In the genomic region with DNA sequence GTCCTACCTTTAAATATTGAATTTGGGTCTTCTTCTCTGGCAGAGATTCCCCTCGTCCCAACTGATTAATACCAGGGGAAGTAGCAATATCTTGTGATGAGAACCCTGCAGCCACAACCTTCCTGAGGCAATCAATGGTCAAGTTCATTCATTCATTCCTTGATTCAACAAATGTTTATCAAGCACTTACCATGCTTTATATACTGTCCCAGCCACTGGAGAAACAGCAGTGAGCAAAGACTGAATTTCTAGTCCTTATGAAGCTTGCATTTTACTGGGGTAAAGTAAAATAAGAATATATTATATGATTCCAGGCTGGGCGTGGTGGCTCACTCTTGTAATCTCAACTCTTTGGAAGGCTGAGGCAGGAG, we compare ENCODE assay signal across 8 cellular contexts. TPM values are rescaled to one million over a fixed set of nuclear protein-coding genes. Genes with fewer than 3 reads are reported as not detected.
DNase-seq lines count a peak whose midpoint lies in the region; ATAC-seq, FAIRE-seq and TF ChIP-seq lines count a peak whose summit lies in the region.

No MANE protein-coding gene starts in this region.

- H3K27ac ChIP-seq in keratinocyte (ENCODE audit: control insufficient read depth, insufficient read depth, low read length) (peak overlapping the region; percentile 69), subcutaneous abdominal adipose tissue (ENCODE audit: low read depth, low read length) (peak overlapping the region; percentile 84)

- dilution Hi-C loops in keratinocyte (cut with MboI; ENCODE audit: extremely low pct_ligation_motif_present, low sequenced_read_pairs): no loop called here

- no peaks in the 10 kb centered on the region for H3K27me3 ChIP-seq in keratinocyte (ENCODE audit: control insufficient read depth, extremely low read depth, insufficient read depth, low read length)
- no peaks in the 10 kb centered on the region for H3K27me3 ChIP-seq in subcutaneous abdominal adipose tissue (ENCODE audit: control insufficient read depth in 5 of 5, insufficient read depth in 4 of 5, low read length in 5 of 5)

- no peaks in the 10 kb centered on the region for H3K9me3 ChIP-seq in keratinocyte (ENCODE audit: control insufficient read depth, low read depth, low read length)
- no peaks in the 10 kb centered on the region for H3K9me3 ChIP-seq in subcutaneous abdominal adipose tissue (ENCODE audit: control insufficient read depth in 5 of 5, low read length in 5 of 5)

- peak overlapping the region; percentile 99 for H2AFZ ChIP-seq in keratinocyte (ENCODE audit: control insufficient read depth, low read length)

- H3K9me3 Mint-ChIP-seq in T-helper 2 cell treated with Interferon-gamma antibody and Interleukin-4, amounts not matched to agents 5 μg/mL and 100 μg/mL, for 36 hours: no peaks in the 10 kb centered on the region
- no peaks in the 10 kb centered on the region for H3K9me3 Mint-ChIP-seq in activated naive CD8-positive, alpha-beta T cell treated with anti-CD3 and anti-CD28 coated beads, Interleukin-2, amount 50 U/mL, for 24 hours

- H3K4me1 ChIP-seq in keratinocyte (ENCODE audit: control insufficient read depth, extremely low read depth, insufficient read depth, low read length): peaks cover 29% of the 10 kb centered on the region
- peaks cover 2 to 49% (median 42%) of the 10 kb centered on the region in 5 donors for H3K4me1 ChIP-seq in subcutaneous abdominal adipose tissue (ENCODE audit: control insufficient read depth in 5 of 5, insufficient read depth in 5 of 5, low read length in 5 of 5)

- H3K4me1 Mint-ChIP-seq in T-helper 2 cell treated with Interferon-gamma antibody and Interleukin-4, amounts not matched to agents 5 μg/mL and 100 μg/mL, for 36 hours (ENCODE audit: low read depth): peaks cover 37% of the 10 kb centered on the region
- H3K4me1 Mint-ChIP-seq in activated naive CD8-positive, alpha-beta T cell treated with anti-CD3 and anti-CD28 coated beads, Interleukin-2, amount 50 U/mL, for 24 hours: peaks cover 69% of the 10 kb centered on the region

- TF ChIP-seq CTCF in keratinocyte (optimal IDR thresholded peaks at IDR 0.05 in 1 of 3, IDR thresholded peaks at IDR 0.05 in 1 of 3, conservative IDR thresholded peaks at IDR 0.05 in 1 of 3; ENCODE audit: extremely low read depth in 1 of 3, insufficient read depth in 2 of 3, low read length in 3 of 3): no peak

- H3K36me3 Mint-ChIP-seq in T-helper 2 cell treated with Interferon-gamma antibody and Interleukin-4, amounts not matched to agents 5 μg/mL and 100 μg/mL, for 36 hours (ENCODE audit: low read depth): peaks cover 30% of the 10 kb centered on the region
- peaks cover 6% of the 10 kb centered on the region for H3K36me3 Mint-ChIP-seq in activated naive CD8-positive, alpha-beta T cell treated with anti-CD3 and anti-CD28 coated beads, Interleukin-2, amount 50 U/mL, for 24 hours (ENCODE audit: low read depth)

- no peak for DNase-seq in T-helper 2 cell treated with Interferon-gamma antibody and Interleukin-4, amounts not matched to agents 5 μg/mL and 100 μg/mL, for 36 hours (ENCODE audit: low spot score)
- DNase-seq in T-helper 2 cell (no peak), keratinocyte (ENCODE audit: low read depth, low spot score) (no peak), dedifferentiated amniotic fluid mesenchymal stem cell (ENCODE audit: extremely low spot score) (no peak), NCI-H446 treated with DMSO at 0.1 percent for 48 hours (lab: John Stamatoyannopoulos, UW) (no peak)
- DNase-seq in activated naive CD8-positive, alpha-beta T cell treated with anti-CD3 and anti-CD28 coated beads, Interleukin-2, amount 50 U/mL, for 24 hours: no peak

- H3K79me2 ChIP-seq in keratinocyte (ENCODE audit: control insufficient read depth, insufficient read depth, low read length): peaks cover 60% of the 10 kb centered on the region

- peak overlapping the region; percentile 89 for H3K4me2 ChIP-seq in keratinocyte (ENCODE audit: control insufficient read depth, extremely low read depth, insufficient read depth, low read depth, low read length)

- ATAC-seq in activated naive CD8-positive, alpha-beta T cell treated with anti-CD3 and anti-CD28 coated beads, Interleukin-2, amount 50 U/mL, for 24 hours: no peak
- ATAC-seq in GM21526 (IDR thresholded peaks at IDR 0.05; ENCODE audit: low FRiP score, unreplicated experiment): no peak

- H3K4me3 Mint-ChIP-seq in T-helper 2 cell treated with Interferon-gamma antibody and Interleukin-4, amounts not matched to agents 5 μg/mL and 100 μg/mL, for 36 hours: peak overlapping the region; percentile 89
- H3K4me3 Mint-ChIP-seq in activated naive CD8-positive, alpha-beta T cell treated with anti-CD3 and anti-CD28 coated beads, Interleukin-2, amount 50 U/mL, for 24 hours: peak overlapping the region; percentile 89

- peaks cover 1 to 2% of the 10 kb centered on the region in 2 experiments for H3K36me3 ChIP-seq in keratinocyte (ENCODE audit: control insufficient read depth in 2 of 2, extremely low read depth in 1 of 2, insufficient read depth in 2 of 2, low read length in 2 of 2)
- peaks cover 0 to 4% (median 0%) of the 10 kb centered on the region in 5 donors for H3K36me3 ChIP-seq in subcutaneous abdominal adipose tissue (ENCODE audit: control insufficient read depth in 5 of 5, insufficient read depth in 5 of 5, low read length in 5 of 5)

- H3K9ac ChIP-seq in keratinocyte (ENCODE audit: control insufficient read depth, extremely low read depth, insufficient read depth, low read length) (peak overlapping the region; percentile 80), subcutaneous abdominal adipose tissue (ENCODE audit: low read length in 5 of 5) (peak overlapping the region in 2 of 5 donors; percentile 92 to 93)

- no peaks in the 10 kb centered on the region for H3K27me3 Mint-ChIP-seq in T-helper 2 cell treated with Interferon-gamma antibody and Interleukin-4, amounts not matched to agents 5 μg/mL and 100 μg/mL, for 36 hours (ENCODE audit: low read depth)
- H3K27me3 Mint-ChIP-seq in activated naive CD8-positive, alpha-beta T cell treated with anti-CD3 and anti-CD28 coated beads, Interleukin-2, amount 50 U/mL, for 24 hours: no peaks in the 10 kb centered on the region

- H3K27ac Mint-ChIP-seq in T-helper 2 cell treated with Interferon-gamma antibody and Interleukin-4, amounts not matched to agents 5 μg/mL and 100 μg/mL, for 36 hours: peak overlapping the region; percentile 84
- peak overlapping the region; percentile 95 for H3K27ac Mint-ChIP-seq in activated naive CD8-positive, alpha-beta T cell treated with anti-CD3 and anti-CD28 coated beads, Interleukin-2, amount 50 U/mL, for 24 hours

- H3K4me3 ChIP-seq in keratinocyte (ENCODE audit: control insufficient read depth in 2 of 3, extremely low read depth in 1 of 3, insufficient read depth in 2 of 3, low read depth in 1 of 3, low read length in 3 of 3) (peak overlapping the region; percentile 96 to 99 (median 97)), subcutaneous abdominal adipose tissue (ENCODE audit: low read depth in 1 of 5, low read length in 5 of 5) (peak overlapping the region; percentile 65 to 97 (median 90))

- no peaks in the 10 kb centered on the region for H3K9me1 ChIP-seq in keratinocyte (ENCODE audit: control insufficient read depth, extremely low read depth, insufficient read depth, low read length)

- H4K20me1 ChIP-seq in keratinocyte (ENCODE audit: control insufficient read depth, extremely low read depth, insufficient read depth, low read length): no peaks in the 10 kb centered on the region

- no peak for FAIRE-seq in keratinocyte (lab: Jason Lieb, UNC)

RNA-seq across cellular contexts. Expression of gene GIT2, which starts 0.3 kb away (rescaled TPM):
- polyA plus RNA-seq in keratinocyte: 19.1 to 30.3 TPM (median 25.9 TPM) in 3 replicates
- polyA plus RNA-seq in keratinocyte (2011; ENCODE audit: low read depth): 18.7 TPM
- 19.5 and 27.1 TPM in 2 replicates for polyA plus RNA-seq in keratinocyte (2011; cell fraction: cytosol; rRNA removed)
- polyA plus RNA-seq in keratinocyte (2011; cell fraction: nucleus; rRNA removed): 63.3 and 65.3 TPM in 2 replicates
- polyA plus RNA-seq in keratinocyte (2012; ENCODE audit: low replicate concordance): 13.9 and 20.3 TPM in 2 replicates
- 30.6 to 55.7 TPM (median 36.0 TPM) in 3 replicates for polyA minus RNA-seq in keratinocyte
- 11.5 TPM for polyA minus RNA-seq in keratinocyte (2011; cell fraction: cytosol; rRNA and poly(A)+ RNA removed)
- polyA minus RNA-seq in keratinocyte (2011; cell fraction: nucleus; rRNA and poly(A)+ RNA removed): 34.0 and 63.8 TPM in 2 replicates

RNA-seq across cellular contexts. Expression of gene ANKRD13A, which starts 2.8 kb away (rescaled TPM):
- 72.5 to 74.7 TPM (median 73.1 TPM) in 3 replicates for polyA plus RNA-seq in keratinocyte
- 129 TPM for polyA plus RNA-seq in keratinocyte (2011; ENCODE audit: low read depth)
- polyA plus RNA-seq in keratinocyte (2011; cell fraction: cytosol; rRNA removed): 56.9 and 78.3 TPM in 2 replicates
- polyA plus RNA-seq in keratinocyte (2011; cell fraction: nucleus; rRNA removed): 81.4 and 85.6 TPM in 2 replicates
- polyA plus RNA-seq in keratinocyte (2012; ENCODE audit: low replicate concordance): 47.4 and 51.3 TPM in 2 replicates
- polyA minus RNA-seq in keratinocyte: 60.3 to 122 TPM (median 76.9 TPM) in 3 replicates
- 76.0 TPM for polyA minus RNA-seq in keratinocyte (2011; cell fraction: cytosol; rRNA and poly(A)+ RNA removed)
- 42.0 and 50.9 TPM in 2 replicates for polyA minus RNA-seq in keratinocyte (2011; cell fraction: nucleus; rRNA and poly(A)+ RNA removed)

RNA-seq across cellular contexts. Expression of gene C12orf76, which starts 51.9 kb away (rescaled TPM):
- polyA plus RNA-seq in keratinocyte: 4.8 to 10.9 TPM (median 7.3 TPM) in 3 replicates
- polyA plus RNA-seq in keratinocyte (2011; ENCODE audit: low read depth): 2.5 TPM
- polyA plus RNA-seq in keratinocyte (2011; cell fraction: cytosol; rRNA removed): 6.6 and 7.6 TPM in 2 replicates
- 13.4 and 15.1 TPM in 2 replicates for polyA plus RNA-seq in keratinocyte (2011; cell fraction: nucleus; rRNA removed)
- 3.0 and 13.9 TPM in 2 replicates for polyA plus RNA-seq in keratinocyte (2012; ENCODE audit: low replicate concordance)
- polyA minus RNA-seq in keratinocyte: 3.2 to 4.8 TPM (median 4.6 TPM) in 3 replicates
- polyA minus RNA-seq in keratinocyte (2011; cell fraction: cytosol; rRNA and poly(A)+ RNA removed): 10.7 TPM
- 3.3 TPM in 2 replicates for polyA minus RNA-seq in keratinocyte (2011; cell fraction: nucleus; rRNA and poly(A)+ RNA removed)
